Comparison of ENCODE assay signal across 2 cellular contexts in genomic region chr6:159821111-159821510, GRCh38.
TF ChIP-seq lines count a peak whose summit lies in the region.

No MANE protein-coding gene starts in this region.

TF ChIP-seq in GM23338, 12 proteins besides CTCF, POLR2A, EP300 and RAD21:
- TF ChIP-seq POLR2AphosphoS5 (IDR thresholded peaks at IDR 0.05; ENCODE audit: low read depth) = no peak
- TF ChIP-seq EZH2 (IDR thresholded peaks at IDR 0.05; ENCODE audit: low read depth, unreplicated experiment) = no peak
- no peak for TF ChIP-seq ZNF462 (CRISPR knock-in tag; IDR thresholded peaks at IDR 0.05)
- TF ChIP-seq NANOG (IDR thresholded peaks at IDR 0.05; ENCODE audit: borderline replicate concordance) = no peak
- TF ChIP-seq JUNB (IDR thresholded peaks at IDR 0.05; ENCODE audit: unreplicated experiment) = no peak
- no peak for TF ChIP-seq ETS1 (IDR thresholded peaks at IDR 0.05)
- TF ChIP-seq REST (IDR thresholded peaks at IDR 0.05; ENCODE audit: unreplicated experiment) = no peak
- no peak for TF ChIP-seq CREB1 (CRISPR knock-in tag; IDR thresholded peaks at IDR 0.05; ENCODE audit: low read depth)
- no peak for TF ChIP-seq ZNF114 (CRISPR knock-in tag; IDR thresholded peaks at IDR 0.05)
- no peak for TF ChIP-seq STAT1 (IDR thresholded peaks at IDR 0.05; ENCODE audit: unreplicated experiment)
- no peak for TF ChIP-seq ZNF331 (CRISPR knock-in tag; IDR thresholded peaks at IDR 0.05; ENCODE audit: low read depth)
- TF ChIP-seq EZH2phosphoT487 (IDR thresholded peaks at IDR 0.05; ENCODE audit: unreplicated experiment) = no peak

TF ChIP-seq in K562, 482 proteins besides CTCF, POLR2A, EP300 and RAD21:
- TF ChIP-seq ZNF280B (CRISPR knock-in tag; IDR thresholded peaks at IDR 0.05) (no peak), RNF2 (IDR thresholded peaks at IDR 0.05) (peak; percentile 24; the same call in 1 of the 2 replicates)
